ENCODE assay signal across 8 cellular contexts in genomic region chr11:47373876-47374820, GRCh38. TPM values are rescaled to one million over a fixed set of nuclear protein-coding genes. Genes with fewer than 3 reads are reported as not detected.
DNase-seq lines count a peak whose midpoint lies in the region; ATAC-seq, FAIRE-seq and TF ChIP-seq lines count a peak whose summit lies in the region.

No MANE protein-coding gene starts in this region.

- DNase-seq in AG04450 (ENCODE audit: low read depth, low spot score) (peak; percentile 26), GM19239 (ENCODE audit: insufficient read length, low spot score) (peak; percentile 76), NCI-H1694 (lab: John Stamatoyannopoulos, UW) (peak; percentile 33), WERI-Rb-1 (peak; percentile 85), brain microvascular endothelial cell (peak; percentile 64), immature natural killer cell (peak; percentile 79 to 83 (median 81))
- peak; percentile 73 to 85 (median 83) for DNase-seq in stimulated activated CD4-positive, alpha-beta T cell treated with anti-CD3 and anti-CD28 coated beads, Interleukin-12 subunit alpha, Interleukin-12 subunit beta, amount 100 ng/mL, for 48 hours (ENCODE audit: low read depth in 2 of 3, low spot score in 1 of 3)

- H3K4me3 ChIP-seq in AG04450 (ENCODE audit: low read depth, low read length): no peak overlapping the region
- no peak overlapping the region for H3K4me3 ChIP-seq in WERI-Rb-1 (ENCODE audit: low read depth, low read length)
- H3K4me3 ChIP-seq in brain microvascular endothelial cell (ENCODE audit: low read depth, low read length): no peak overlapping the region

- no peak overlapping the region for H3K27ac ChIP-seq in AG04450 (ENCODE audit: low read depth, low read length)
- H3K27ac ChIP-seq in WERI-Rb-1: no peak overlapping the region
- no peak overlapping the region for H3K27ac ChIP-seq in brain microvascular endothelial cell

- peak overlapping the region in 1 of 6 donors; percentile 17 for H3K27ac Mint-ChIP-seq in immature natural killer cell

- H3K27me3 ChIP-seq in AG04450 (ENCODE audit: control insufficient read depth, insufficient read depth, low read length): no peaks in the 10 kb centered on the region
- no peaks in the 10 kb centered on the region for H3K27me3 ChIP-seq in WERI-Rb-1 (ENCODE audit: insufficient read depth, low read depth, severe bottlenecking)
- no peaks in the 10 kb centered on the region for H3K27me3 ChIP-seq in brain microvascular endothelial cell (replicated peaks)

- no peaks in the 10 kb centered on the region for H3K9me3 Mint-ChIP-seq in immature natural killer cell

- peaks cover 0 to 14% (median 0%) of the 10 kb centered on the region in 3 donors for H3K27me3 Mint-ChIP-seq in immature natural killer cell (ENCODE audit: low read depth in 3 of 3)

- no peak for ATAC-seq in GM21825 (IDR thresholded peaks at IDR 0.05; ENCODE audit: unreplicated experiment)

- H3K36me3 ChIP-seq in WERI-Rb-1 (no peaks in the 10 kb centered on the region), brain microvascular endothelial cell (replicated peaks) (no peaks in the 10 kb centered on the region)

- TF ChIP-seq CTCF in AG04450 (IDR thresholded peaks at IDR 0.05; ENCODE audit: low read depth, low read length): peak; percentile 94
- peak; percentile 98 for TF ChIP-seq CTCF in WERI-Rb-1 (IDR thresholded peaks at IDR 0.05; ENCODE audit: low read depth, low read length)
- peak; percentile 98 for TF ChIP-seq CTCF in brain microvascular endothelial cell (IDR thresholded peaks at IDR 0.05; ENCODE audit: low read depth, low read length, missing control alignments)

- CTCF ChIA-PET in AG04450 (lab: Charles Lee): interaction anchor here (0.5 to 2.9 kb wide), 48 partner anchors 9 to 529 kb away, joined by 3 to 39 read pairs (median 4); partner anchors contain the start of genes ACP2, CSTPP1 and SLC39A13

- POLR2A ChIA-PET in AG04450 (lab: Yijun Ruan, JAX): interaction anchor here (0.6 to 0.8 kb wide), 2 partner anchors 42 to 80 kb away, joined by 3 read pairs; no protein-coding TSS in a partner anchor

- H3K36me3 Mint-ChIP-seq in immature natural killer cell: no peaks in the 10 kb centered on the region

- H3K9me3 ChIP-seq in AG04450 (ENCODE audit: control insufficient read depth, insufficient read depth, low read length): no peaks in the 10 kb centered on the region; the same call in 1 of the 2 replicates
- H3K9me3 ChIP-seq in WERI-Rb-1 (ENCODE audit: severe bottlenecking): no peaks in the 10 kb centered on the region

- in situ Hi-C loops in brain microvascular endothelial cell (cut with HindIII; ENCODE audit: low pct_ligation_motif_present, low sequenced_read_pairs): no loop called here

- H3K4me3 Mint-ChIP-seq in immature natural killer cell: no peak overlapping the region

- peaks cover 0 to 6% of the 10 kb centered on the region in 2 donors for H3K4me1 Mint-ChIP-seq in immature natural killer cell

- no peak for FAIRE-seq in GM19239 (lab: Jason Lieb, UNC)

RNA-seq across cellular contexts. Expression of gene SPI1, which starts 4.2 kb away (rescaled TPM):
- polyA plus RNA-seq in AG04450 (2011; rRNA removed): not detected in 2 replicates
- polyA minus RNA-seq in AG04450 (2011; rRNA and poly(A)+ RNA removed): not detected in 2 replicates
- 1 to 10 TPM in 2 of 3 donors, under 1 TPM in 1; 0.95 to 3.6 (median 2.3) TPM for polyA plus RNA-seq in immature natural killer cell

RNA-seq across cellular contexts. Expression of gene MYBPC3, which starts 21.6 kb away (rescaled TPM):
- not detected in 2 replicates for polyA plus RNA-seq in AG04450 (2011; rRNA removed)
- polyA minus RNA-seq in AG04450 (2011; rRNA and poly(A)+ RNA removed): not detected in 2 replicates
- polyA plus RNA-seq in immature natural killer cell: not detected

RNA-seq across cellular contexts. Expression of gene SLC39A13, which starts 34.2 kb away (rescaled TPM):
- 54.4 and 65.9 TPM in 2 replicates for polyA plus RNA-seq in AG04450 (2011; rRNA removed)
- 26.2 and 33.5 TPM in 2 replicates for polyA minus RNA-seq in AG04450 (2011; rRNA and poly(A)+ RNA removed)
- polyA plus RNA-seq in immature natural killer cell: 10 to 100 TPM; 22.1 to 33.2 (median 27.7) TPM

RNA-seq across cellular contexts. Expression of gene PSMC3, which starts 52.1 kb away (rescaled TPM):
- polyA plus RNA-seq in AG04450 (2011; rRNA removed): 211 and 290 TPM in 2 replicates
- polyA minus RNA-seq in AG04450 (2011; rRNA and poly(A)+ RNA removed): 169 and 172 TPM in 2 replicates
- 100 to 1,000 TPM; 157 to 207 (median 184) TPM for polyA plus RNA-seq in immature natural killer cell

Comparison
In these comparisons a context has a peak if more than half of its experiments do, and no peak if none do; other contexts are left out.
1. DNase-seq: peak in every context shown above with its lines; median percentile 85 in WERI-Rb-1; 83 in stimulated activated CD4-positive, alpha-beta T cell treated with anti-CD3 and anti-CD28 coated beads, Interleukin-12 subunit alpha, Interleukin-12 subunit beta, amount 100 ng/mL, for 48 hours; 81 in immature natural killer cell; 76 in GM19239; 64 in brain microvascular endothelial cell; 33 in NCI-H1694; 26 in AG04450.